27 cellular contexts compared by ENCODE assay signal in the genomic region with DNA sequence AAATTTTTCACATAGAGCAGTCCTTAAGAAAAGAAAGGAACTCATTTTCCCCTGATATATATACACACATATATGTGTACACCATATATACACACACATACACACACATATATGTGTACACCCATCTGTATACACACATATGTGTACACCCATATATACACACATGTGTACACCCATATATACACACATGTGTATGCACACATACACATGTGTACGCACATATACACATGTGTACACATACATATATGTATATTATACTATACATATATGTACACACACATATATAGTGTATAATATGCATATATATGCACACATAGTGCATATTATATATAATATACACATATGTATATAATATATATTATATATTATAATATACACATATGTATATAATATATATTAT.
"Had no signal": no experiment of that assay in that cellular context is flagged by ENCODE, and none has a peak within 500 bp of the region (broad histone marks: within the 10 kb centered on the region; RNA-seq: fewer than 3 reads in every experiment).

No MANE protein-coding gene starts in this region.

- H3K9me3 Mint-ChIP-seq: naive thymus-derived CD4-positive, alpha-beta T cell; natural killer cell; nephron; neural progenitor cell; stimulated activated memory B cell treated with anti-CD40 and anti-IgM and Interleukin-4, amounts not matched to agents 10 μg/mL and 1 μg/mL and 100 μg/mL, for 72 hours; stimulated activated naive CD8-positive, alpha-beta T cell treated with anti-CD3 and anti-CD28 coated beads, Interleukin-15, amount 100 ng/mL, for 72 hours; type B pancreatic cell had no signal

- H3K4me3 Mint-ChIP-seq: natural killer cell; nephron; neural progenitor cell; stimulated activated memory B cell treated with anti-CD40 and anti-IgM and Interleukin-4, amounts not matched to agents 10 μg/mL and 1 μg/mL and 100 μg/mL, for 72 hours; stimulated activated naive CD8-positive, alpha-beta T cell treated with anti-CD3 and anti-CD28 coated beads, Interleukin-15, amount 100 ng/mL, for 72 hours had no signal

- DNase-seq: naive thymus-derived CD4-positive, alpha-beta T cell; natural killer cell; occipital lobe; ovary; posterior cingulate gyrus; psoas muscle; right cardiac atrium; spleen; stimulated activated CD4-positive, alpha-beta T cell treated with anti-CD3 and anti-CD28 coated beads, Interleukin-12 subunit alpha, Interleukin-12 subunit beta, amount 100 ng/mL, for 4 hours; stimulated activated CD4-positive, alpha-beta T cell treated with anti-CD3 and anti-CD28 coated beads, Interleukin-1b, Interleukin-23, amount 100 ng/mL, for 48 hours; stimulated activated CD4-positive, alpha-beta T cell treated with anti-CD3 and anti-CD28 coated beads, Interleukin-4, amount 100 ng/mL, for 1 hour; stimulated activated CD4-positive, alpha-beta T cell treated with anti-CD3 and anti-CD28 coated beads, Interleukin-4, amount 100 ng/mL, for 4 hours; stimulated activated CD8-positive, alpha-beta memory T cell treated with anti-CD3 and anti-CD28 coated beads, Interleukin-4, amount 100 ng/mL, for 48 hours; stimulated activated naive CD4-positive, alpha-beta T cell; stimulated activated naive CD8-positive, alpha-beta T cell treated with anti-CD3 and anti-CD28 coated beads, Interleukin-15, amount 100 ng/mL, for 72 hours; stimulated activated naive CD8-positive, alpha-beta T cell treated with anti-CD3 and anti-CD28 coated beads, Interleukin-15, Interleukin-2, amounts not matched to agents 100 U/mL and 50 U/mL, for 24 hours; substantia nigra; testis; tibial artery; transverse colon; upper lobe of right lung had no signal

- H3K27ac Mint-ChIP-seq: natural killer cell; nephron; neural progenitor cell; progenitor cell of endocrine pancreas; stimulated activated memory B cell treated with anti-CD40 and anti-IgM and Interleukin-4, amounts not matched to agents 10 μg/mL and 1 μg/mL and 100 μg/mL, for 72 hours; stimulated activated naive CD8-positive, alpha-beta T cell treated with anti-CD3 and anti-CD28 coated beads, Interleukin-15, amount 100 ng/mL, for 72 hours; type B pancreatic cell had no signal

- H3K36me3 Mint-ChIP-seq: natural killer cell had no signal

- ATAC-seq: naive thymus-derived CD4-positive, alpha-beta T cell; natural killer cell; right cardiac atrium; sciatic nerve; stimulated activated memory B cell treated with anti-CD40 and anti-IgM and Interleukin-4, amounts not matched to agents 10 μg/mL and 1 μg/mL and 100 μg/mL, for 72 hours; stimulated activated naive CD8-positive, alpha-beta T cell treated with anti-CD3 and anti-CD28 coated beads, Interleukin-15, amount 100 ng/mL, for 72 hours; stimulated activated naive CD8-positive, alpha-beta T cell treated with anti-CD3 and anti-CD28 coated beads, Interleukin-15, Interleukin-2, amounts not matched to agents 100 U/mL and 50 U/mL, for 24 hours had no signal

- H3K27me3 Mint-ChIP-seq: naive thymus-derived CD4-positive, alpha-beta T cell; progenitor cell of endocrine pancreas; stimulated activated memory B cell treated with anti-CD40 and anti-IgM and Interleukin-4, amounts not matched to agents 10 μg/mL and 1 μg/mL and 100 μg/mL, for 72 hours; stimulated activated naive CD8-positive, alpha-beta T cell treated with anti-CD3 and anti-CD28 coated beads, Interleukin-15, amount 100 ng/mL, for 72 hours; type B pancreatic cell had no signal
